In the genomic region with DNA sequence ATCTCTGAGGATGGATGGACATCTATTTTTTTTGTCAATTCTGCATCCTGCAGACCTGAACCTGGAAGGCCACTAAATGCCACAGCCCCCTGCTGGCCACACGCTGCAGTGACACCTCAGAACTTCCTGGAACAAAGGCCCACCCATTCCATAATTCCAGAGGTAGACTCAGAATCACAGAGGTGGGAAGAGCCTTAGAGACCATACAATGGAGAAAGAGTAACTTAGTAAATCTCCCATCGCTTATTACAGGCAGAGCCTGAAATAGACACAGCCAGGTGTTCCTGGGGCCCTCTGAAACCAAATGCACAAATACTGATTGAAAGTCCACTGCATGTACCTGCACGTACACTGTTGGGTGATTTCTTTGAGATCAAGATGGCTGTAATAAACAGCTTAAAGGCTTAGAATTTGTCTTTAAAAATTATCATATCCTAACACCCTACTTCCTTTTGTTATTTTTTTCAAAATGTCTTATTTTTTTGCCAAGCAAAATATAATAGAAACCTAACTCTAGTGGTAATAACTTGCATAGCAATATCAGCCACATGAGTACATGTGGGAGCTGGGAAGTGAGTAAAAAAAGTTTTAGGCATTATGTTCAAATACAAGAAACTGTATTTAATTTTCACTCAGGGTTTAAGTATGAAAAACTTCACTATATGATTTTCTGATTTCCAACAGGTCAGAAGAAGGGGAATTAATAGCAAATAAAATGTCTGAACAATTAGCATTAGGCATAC, we compare ENCODE assay signal across 8 cellular contexts.
DNase-seq lines count a peak whose midpoint lies in the region; ATAC-seq and TF ChIP-seq lines count a peak whose summit lies in the region.

No MANE protein-coding gene starts in this region.

- ATAC-seq in GM18519 (IDR thresholded peaks at IDR 0.05; ENCODE audit: low FRiP score, unreplicated experiment) (peak; percentile 78), HG02943 (IDR thresholded peaks at IDR 0.05; ENCODE audit: low read depth, unreplicated experiment) (peak; percentile 66)

- no peak overlapping the region for H3K4me3 ChIP-seq in fibroblast of pulmonary artery (replicated peaks; ENCODE audit: low read depth, low read length)

- peak; percentile 86 for TF ChIP-seq CTCF in fibroblast of pulmonary artery (IDR thresholded peaks at IDR 0.05; ENCODE audit: low read length, missing control alignments)

- DNase-seq in Ammon's horn (ENCODE audit: low spot score) = peak; percentile 25
- peak; percentile 5 to 59 for DNase-seq in NCI-H526 (lab: John Stamatoyannopoulos, UW)
- peak; percentile 60 for DNase-seq in activated CD8-positive, alpha-beta memory T cell treated with anti-CD3 and anti-CD28 coated beads, Interleukin-2, amount 50 U/mL, for 48 hours
- peak; percentile 65 for DNase-seq in fibroblast of pulmonary artery (ENCODE audit: low read depth)
- peak; percentile 14 for DNase-seq in pons (ENCODE audit: low spot score)
- DNase-seq in OCI-M2 (lab: John Stamatoyannopoulos, UW; ENCODE audit: unreplicated experiment) = no peak
